Comparison of ENCODE assay signal across 29 cellular contexts in the genomic region with DNA sequence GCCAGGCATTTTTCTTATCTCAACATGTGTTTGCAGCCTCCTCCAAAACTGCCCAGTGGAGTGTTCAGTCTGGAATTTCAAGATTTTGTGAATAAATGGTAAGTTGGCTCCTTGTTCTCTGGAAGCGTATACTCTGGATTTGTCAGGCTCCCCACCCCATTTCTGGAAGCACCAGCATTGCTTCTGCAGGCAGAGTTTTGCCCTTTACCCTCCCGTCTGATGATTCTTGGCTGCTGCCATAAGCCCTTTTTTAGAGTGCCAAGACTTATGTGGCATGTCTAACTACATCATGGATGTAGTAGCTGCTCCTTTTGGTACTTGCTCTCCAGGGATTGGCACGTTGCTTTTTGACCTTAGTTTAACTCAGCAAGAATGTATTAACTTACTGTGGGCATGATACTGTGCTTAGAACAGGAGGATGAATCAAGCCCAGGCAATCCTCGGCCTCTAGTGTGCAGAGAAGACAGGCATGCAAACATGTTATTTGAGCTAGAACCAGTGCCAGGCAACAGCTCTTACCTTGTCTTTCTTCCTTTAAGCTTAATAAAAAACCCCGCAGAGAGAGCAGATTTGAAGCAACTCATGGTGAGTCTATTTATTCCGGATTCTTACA. TPM values are rescaled to one million over a fixed set of nuclear protein-coding genes. Genes with fewer than 3 reads are reported as not detected.
DNase-seq lines count a peak whose midpoint lies in the region; ATAC-seq and TF ChIP-seq lines count a peak whose summit lies in the region.
"Had no signal": no experiment of that assay in that cellular context is flagged by ENCODE, and none has a peak within 500 bp of the region (broad histone marks: within the 10 kb centered on the region; RNA-seq: fewer than 3 reads in every experiment).

No MANE protein-coding gene starts in this region.

- H3K4me2 ChIP-seq in osteoblast (ENCODE audit: insufficient read depth, low read length) (no peak overlapping the region), trophoblast cell (ENCODE audit: low read length) (no peak overlapping the region)
- H3K4me2 ChIP-seq: PC-9 had no signal

- H3K4me3 Mint-ChIP-seq in activated T-cell treated with anti-CD3 and anti-CD28 coated beads, Interleukin-2, amount 50 U/mL, for 4 hours, result no peak overlapping the region
- no peak overlapping the region for H3K4me3 Mint-ChIP-seq in CD8-positive, alpha-beta T cell
- no peak overlapping the region for H3K4me3 Mint-ChIP-seq in WTC11
- H3K4me3 Mint-ChIP-seq: activated B cell treated with CpG ODN at 0.5 μM for 24 hours, immature natural killer cell had no signal

- H4K20me1 ChIP-seq in osteoblast (ENCODE audit: insufficient read depth, low read length), result peaks cover 15% of the 10 kb centered on the region

- no peak overlapping the region for H3K23ac ChIP-seq in trophoblast cell (ENCODE audit: low read length)

- H3K4me3 ChIP-seq in CD8-positive, alpha-beta T cell (ENCODE audit: low read depth, low read length), result no peak overlapping the region
- H3K4me3 ChIP-seq in osteoblast (ENCODE audit: insufficient read depth, low read length) (no peak overlapping the region), trophoblast cell (ENCODE audit: low read depth, low read length) (no peak overlapping the region)
- H3K4me3 ChIP-seq: esophagus muscularis mucosa, gastroesophageal sphincter, left lung, PC-9, prostate gland, stomach, thyroid gland had no signal

- H4K12ac ChIP-seq in trophoblast cell (ENCODE audit: low read depth, low read length), result no peak overlapping the region

- no peaks in the 10 kb centered on the region for H3K4me1 ChIP-seq in CD8-positive, alpha-beta T cell (ENCODE audit: insufficient read depth, low read length)
- H3K4me1 ChIP-seq in osteoblast (ENCODE audit: insufficient read depth, low read length), result peaks cover 3% of the 10 kb centered on the region
- H3K4me1 ChIP-seq in trophoblast cell (ENCODE audit: control insufficient read depth in 1 of 2, insufficient read depth in 2 of 2, low read length in 2 of 2), result peaks cover 0 to 2% of the 10 kb centered on the region in 2 experiments
- H3K4me1 ChIP-seq: BE2C, esophagus muscularis mucosa, gastroesophageal sphincter, prostate gland, thyroid gland had no signal

- H3K79me2 ChIP-seq in osteoblast (ENCODE audit: insufficient read depth, low read length) (peaks cover 3% of the 10 kb centered on the region), trophoblast cell (ENCODE audit: control insufficient read depth, insufficient read depth, low read length, poor library complexity) (no peaks in the 10 kb centered on the region)

- no peak overlapping the region for H2AFZ ChIP-seq in osteoblast (ENCODE audit: low read length)
- no peak overlapping the region for H2AFZ ChIP-seq in trophoblast cell (ENCODE audit: insufficient read depth, low read length, poor library complexity)
- H2AFZ ChIP-seq: PC-9 had no signal

- intact Hi-C loops in CD8-positive, alpha-beta T cell (cut with DNase I, micrococcal nuclease), result no loop called here

- ATAC-seq in activated T-cell treated with anti-CD3 and anti-CD28 coated beads, Interleukin-2, amount 50 U/mL, for 4 hours, result no peak
- no peak for ATAC-seq in CD8-positive, alpha-beta T cell
- no peak for ATAC-seq in WTC11
- ATAC-seq: gastroesophageal sphincter, left lung had no signal

- no peaks in the 10 kb centered on the region for H3K79me1 ChIP-seq in trophoblast cell (ENCODE audit: low read length)

- no peak overlapping the region for H4K91ac ChIP-seq in trophoblast cell (ENCODE audit: low read depth, low read length)

- H2BK120ac ChIP-seq in trophoblast cell (ENCODE audit: insufficient read depth, low read length, poor library complexity), result no peak overlapping the region

- H2BK12ac ChIP-seq in trophoblast cell (ENCODE audit: low read length), result no peak overlapping the region

- H3K4me1 Mint-ChIP-seq in activated T-cell treated with anti-CD3 and anti-CD28 coated beads, Interleukin-2, amount 50 U/mL, for 4 hours (ENCODE audit: low read depth), result peaks cover 7% of the 10 kb centered on the region
- H3K4me1 Mint-ChIP-seq in CD8-positive, alpha-beta T cell (ENCODE audit: low read depth), result peaks cover 8% of the 10 kb centered on the region
- H3K4me1 Mint-ChIP-seq in WTC11, result peaks cover 2% of the 10 kb centered on the region; the same call in 1 of the 2 replicates

- H2BK5ac ChIP-seq in trophoblast cell (ENCODE audit: low read depth, low read length, poor library complexity), result no peak overlapping the region

- peaks cover 21% of the 10 kb centered on the region for H3K36me3 Mint-ChIP-seq in activated T-cell treated with anti-CD3 and anti-CD28 coated beads, Interleukin-2, amount 50 U/mL, for 4 hours (ENCODE audit: insufficient read depth)
- peaks cover 83% of the 10 kb centered on the region for H3K36me3 Mint-ChIP-seq in CD8-positive, alpha-beta T cell
- H3K36me3 Mint-ChIP-seq in WTC11, result peaks cover 65% of the 10 kb centered on the region

- H3K4ac ChIP-seq in trophoblast cell (ENCODE audit: low read depth, low read length), result no peak overlapping the region

- no peak overlapping the region for H3K9ac ChIP-seq in trophoblast cell (ENCODE audit: low read length)

- H3K18ac ChIP-seq in trophoblast cell (ENCODE audit: low read length), result no peak overlapping the region

- H2AK5ac ChIP-seq in trophoblast cell (ENCODE audit: low read length), result no peak overlapping the region

- POLR2A ChIA-PET in CD8-positive, alpha-beta T cell (lab: Charles Lee), result interaction anchor here (1.3 kb wide), 1 partner anchor 10 kb away, joined by 4 read pairs; no protein-coding TSS in a partner anchor
- POLR2A ChIA-PET in WTC11 (lab: Charles Lee), result interaction anchor here (0.9 kb wide), 1 partner anchor 9 kb away, joined by 3 read pairs; no protein-coding TSS in a partner anchor

- CTCF ChIA-PET in CD8-positive, alpha-beta T cell (lab: Charles Lee), result interaction anchor here (1.0 to 1.4 kb wide), 2 partner anchors 9 to 20 kb away, joined by 3 read pairs; a partner anchor contains a TSS
- CTCF ChIA-PET in WTC11 (lab: Charles Lee), result interaction anchor here (0.6 to 1.4 kb wide), 3 partner anchors 8 to 15 kb away, joined by 3 to 4 read pairs (median 3); a partner anchor contains a TSS

- H3K27ac ChIP-seq in CD8-positive, alpha-beta T cell (ENCODE audit: low read depth, low read length), result no peak overlapping the region
- H3K27ac ChIP-seq in osteoblast (ENCODE audit: low read depth, low read length) (no peak overlapping the region), trophoblast cell (ENCODE audit: low read depth, low read length) (no peak overlapping the region)
- H3K27ac ChIP-seq: esophagus muscularis mucosa, gastroesophageal sphincter, left lung, PC-9, prostate gland, stomach, thyroid gland had no signal

- H3K9me3 Mint-ChIP-seq in activated T-cell treated with anti-CD3 and anti-CD28 coated beads, Interleukin-2, amount 50 U/mL, for 4 hours, result no peaks in the 10 kb centered on the region
- no peaks in the 10 kb centered on the region for H3K9me3 Mint-ChIP-seq in CD8-positive, alpha-beta T cell
- no peaks in the 10 kb centered on the region for H3K9me3 Mint-ChIP-seq in WTC11
- H3K9me3 Mint-ChIP-seq: activated B cell treated with CpG ODN at 0.5 μM for 24 hours, immature natural killer cell had no signal

- no peak overlapping the region for H3K14ac ChIP-seq in trophoblast cell (ENCODE audit: low read length)

- no peak for TF ChIP-seq CTCF in CD8-positive, alpha-beta T cell (IDR thresholded peaks at IDR 0.05)
- TF ChIP-seq CTCF in WTC11 (IDR thresholded peaks at IDR 0.05), result no peak
- TF ChIP-seq CTCF in osteoblast (IDR thresholded peaks at IDR 0.05; ENCODE audit: extremely low read depth, low read depth, low read length), result no peak

- WGBS in trophoblast cell (ENCODE audit: extremely low coverage, insufficient coverage, insufficient read length), result no CpG with 5 or more reads among the region's 6 CpGs

- no peak overlapping the region for H4K8ac ChIP-seq in trophoblast cell (ENCODE audit: low read depth, low read length)

- H3K27ac Mint-ChIP-seq in CD8-positive, alpha-beta T cell, result peak overlapping the region; percentile 41
- H3K27ac Mint-ChIP-seq in WTC11, result peak overlapping the region; percentile 63
- H3K27ac Mint-ChIP-seq: activated B cell treated with CpG ODN at 0.5 μM for 24 hours had no signal

- H3K9me3 ChIP-seq in CD8-positive, alpha-beta T cell (ENCODE audit: low read length), result no peaks in the 10 kb centered on the region
- H3K9me3 ChIP-seq in osteoblast (ENCODE audit: low read depth, low read length), result no peaks in the 10 kb centered on the region
- no peaks in the 10 kb centered on the region for H3K9me3 ChIP-seq in trophoblast cell (ENCODE audit: insufficient read depth, low read depth, low read length)
- H3K9me3 ChIP-seq: BE2C, esophagus muscularis mucosa, gastroesophageal sphincter, left lung, prostate gland, stomach, thyroid gland had no signal

- no peaks in the 10 kb centered on the region for H3K27me3 Mint-ChIP-seq in activated T-cell treated with anti-CD3 and anti-CD28 coated beads, Interleukin-2, amount 50 U/mL, for 4 hours (ENCODE audit: low read depth)
- H3K27me3 Mint-ChIP-seq in CD8-positive, alpha-beta T cell (ENCODE audit: low read depth), result no peaks in the 10 kb centered on the region
- no peaks in the 10 kb centered on the region for H3K27me3 Mint-ChIP-seq in WTC11 (ENCODE audit: low read depth)
- H3K27me3 Mint-ChIP-seq: activated B cell treated with CpG ODN at 0.5 μM for 24 hours had no signal

- H3K27me3 ChIP-seq in CD8-positive, alpha-beta T cell (ENCODE audit: insufficient read depth, low read length), result no peaks in the 10 kb centered on the region
- H3K27me3 ChIP-seq in osteoblast (ENCODE audit: insufficient read depth, low read length) (no peaks in the 10 kb centered on the region), trophoblast cell (ENCODE audit: insufficient read depth, low read length) (no peaks in the 10 kb centered on the region)
- H3K27me3 ChIP-seq: BE2C, esophagus muscularis mucosa, gastroesophageal sphincter, left lung, stomach, thyroid gland had no signal

- DNase-seq in activated T-cell treated with anti-CD3 and anti-CD28 coated beads, Interleukin-2, amount 50 U/mL, for 48 hours, result peak; percentile 7 to 10
- DNase-seq in activated T-cell treated with anti-CD3 and anti-CD28 coated beads, Interleukin-2, amount 50 U/mL, for 4 hours, result no peak
- DNase-seq in CD8-positive, alpha-beta T cell, result peak in 1 of 7 experiments; percentile 19
- DNase-seq in WTC11 (ENCODE audit: low spot score), result no peak
- DNase-seq in osteoblast (ENCODE audit: insufficient read length, low spot score, missing footprints), result peak; percentile 86
- no peak for DNase-seq in trophoblast cell
- DNase-seq in DMS 273 treated with DMSO at 0.1 percent for 48 hours (lab: John Stamatoyannopoulos, UW), result no peak
- DNase-seq in UCSD-AML1 (lab: John Stamatoyannopoulos, UW; ENCODE audit: unreplicated experiment), result no peak
- DNase-seq: ACHN; activated B cell treated with CpG ODN at 0.5 μM for 24 hours; activated CD4-positive, alpha-beta T cell treated with anti-CD3 and anti-CD28 coated beads, Interleukin-2, amount 50 U/mL, for 1 hour; activated naive CD4-positive, alpha-beta T cell; anterior cingulate cortex; BE2C; HCEC 1CT; hypothalamus; immature natural killer cell; left lung; NCI-H1092 treated with DMSO at 0.1 percent for 48 hours; NCI-H1930; NCI-H526; NK-92 treated with Interleukin-12 subunit alpha and Interleukin-12 subunit beta, amount 100 ng/mL, for 24 hours; PC-9; stimulated activated CD4-positive, alpha-beta T cell treated with anti-CD3 and anti-CD28 coated beads, Interleukin-15, amount 100 ng/mL, for 24 hours; stomach; thyroid gland had no signal

- peaks cover 37% of the 10 kb centered on the region for H3K36me3 ChIP-seq in CD8-positive, alpha-beta T cell (ENCODE audit: insufficient read depth, low read length)
- H3K36me3 ChIP-seq in osteoblast (ENCODE audit: insufficient read depth, low read length), result peaks cover 77% of the 10 kb centered on the region
- peaks cover 37 to 63% of the 10 kb centered on the region in 2 experiments for H3K36me3 ChIP-seq in trophoblast cell (ENCODE audit: control insufficient read depth in 1 of 2, insufficient read depth in 2 of 2, low read length in 2 of 2)
- H3K36me3 ChIP-seq: prostate gland had no signal

RNA-seq across cellular contexts. Expression of a gene that starts 8.3 kb away (rescaled TPM):
- total RNA-seq in activated T-cell treated with anti-CD3 and anti-CD28 coated beads, Interleukin-2, amount 50 U/mL, for 4 hours, result 10 to 100 TPM; 45.2 to 59.9 (median 53.3) TPM
- 10 to 100 TPM; 22.3 to 25.3 TPM for total RNA-seq in CD8-positive, alpha-beta T cell
- total RNA-seq in WTC11 (2021), result 21.1 to 28.7 TPM (median 24.0 TPM) in 3 replicates
- 14.5 and 18.0 TPM in 2 replicates for total RNA-seq in osteoblast
- polyA plus RNA-seq in trophoblast cell (2013), result 12.2 and 13.4 TPM in 2 replicates

RNA-seq across cellular contexts. Expression of a gene that starts 15.4 kb away (rescaled TPM):
- 1,000 to 10,000 TPM; 4,816 to 5,229 (median 5,007) TPM for total RNA-seq in activated T-cell treated with anti-CD3 and anti-CD28 coated beads, Interleukin-2, amount 50 U/mL, for 4 hours
- 1,000 to 10,000 TPM; 4,516 to 4,651 TPM for total RNA-seq in CD8-positive, alpha-beta T cell
- 3,648 to 4,125 TPM (median 4,060 TPM) in 3 replicates for total RNA-seq in WTC11 (2021)
- total RNA-seq in osteoblast, result 2,311 and 3,002 TPM in 2 replicates
- polyA plus RNA-seq in trophoblast cell (2013), result 2,018 and 2,074 TPM in 2 replicates

RNA-seq across cellular contexts. Expression of a gene that starts 15.8 kb away (rescaled TPM):
- 10 to 100 TPM; 32.5 to 35.0 (median 32.8) TPM for total RNA-seq in activated T-cell treated with anti-CD3 and anti-CD28 coated beads, Interleukin-2, amount 50 U/mL, for 4 hours
- 1 to 10 TPM; 7.9 to 8.5 TPM for total RNA-seq in CD8-positive, alpha-beta T cell
- 41.1 to 50.2 TPM (median 46.6 TPM) in 3 replicates for total RNA-seq in WTC11 (2021)
- 8.7 and 13.0 TPM in 2 replicates for total RNA-seq in osteoblast
- 15.2 and 15.5 TPM in 2 replicates for polyA plus RNA-seq in trophoblast cell (2013)

Comparison
In these comparisons a context has a peak if more than half of its experiments do, and no peak if none do; other contexts are left out.
1. DNase-seq: peak in activated T-cell treated with anti-CD3 and anti-CD28 coated beads, Interleukin-2, amount 50 U/mL, for 48 hours (2 of 2) and osteoblast (single experiment); none in activated T-cell treated with anti-CD3 and anti-CD28 coated beads, Interleukin-2, amount 50 U/mL, for 4 hours (single experiment), WTC11 (single experiment), trophoblast cell (0 of 2), DMS 273 treated with DMSO at 0.1 percent for 48 hours (single experiment) and UCSD-AML1 (single experiment).